In the genomic region with DNA sequence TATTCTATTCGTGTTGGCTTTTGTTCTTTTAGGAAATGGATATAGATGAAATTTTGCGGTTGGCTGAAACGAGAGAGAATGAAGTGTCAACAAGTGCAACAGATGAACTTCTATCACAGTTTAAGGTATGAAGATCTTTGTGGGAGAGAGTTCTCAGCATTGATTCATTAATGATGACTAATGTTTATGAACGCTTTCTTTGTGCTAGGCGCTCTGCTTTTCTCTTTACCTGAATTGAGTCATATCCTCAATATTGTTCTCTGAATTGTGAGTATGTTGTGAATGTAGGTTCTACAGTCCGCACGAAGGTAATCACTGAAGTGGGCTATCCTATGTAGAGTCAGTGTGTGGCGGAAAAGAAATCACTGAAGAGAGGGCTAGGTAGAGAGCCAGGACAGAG, we compare ENCODE assay signal across 1 cellular context.
TF ChIP-seq lines count a peak whose summit lies in the region.

No MANE protein-coding gene starts in this region.

TF ChIP-seq in endothelial cell of umbilical vein, 7 proteins besides CTCF, POLR2A, EP300 and RAD21:
- TF ChIP-seq, protein P1, sequence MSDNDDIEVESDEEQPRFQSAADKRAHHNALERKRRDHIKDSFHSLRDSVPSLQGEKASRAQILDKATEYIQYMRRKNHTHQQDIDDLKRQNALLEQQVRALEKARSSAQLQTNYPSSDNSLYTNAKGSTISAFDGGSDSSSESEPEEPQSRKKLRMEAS (IDR thresholded peaks at IDR 0.05; ENCODE audit: insufficient read depth, insufficient read length) = no peak
- TF ChIP-seq JUN (IDR thresholded peaks at IDR 0.05; ENCODE audit: borderline replicate concordance, insufficient read depth, insufficient read length, low read depth) (peak; percentile 77), FOS (IDR thresholded peaks at IDR 0.05; ENCODE audit: borderline replicate concordance, insufficient read depth, low read length) (peak; percentile 43)
TF ChIP-seq in endothelial cell of umbilical vein: peak in this region for 2.
